In genomic region chr18:27045342-27045741, GRCh38 we compare ENCODE assay signal across 11 cellular contexts.
"Had no signal": no experiment of that assay in that cellular context is flagged by ENCODE, and none has a peak within 500 bp of the region (broad histone marks: within the 10 kb centered on the region; RNA-seq: fewer than 3 reads in every experiment).

No MANE protein-coding gene starts in this region.

- ATAC-seq: GM23338, HCT116 had no signal

- H3K4me3 ChIP-seq: GM23248, GM23338, HAP-1 had no signal

- H3K9ac ChIP-seq: GM23248 had no signal

- DNase-seq: GM23248, GOT3, H7, H9, HCEC 1CT, HFFc6 had no signal

- H3K4me2 ChIP-seq: GM23338 had no signal

- H3K9me3 ChIP-seq: HAP-1 had no signal

- FAIRE-seq: H1, H54 had no signal

- H3K27ac ChIP-seq: GM23248 had no signal

- H3K36me3 ChIP-seq: HAP-1 had no signal

- H3K4me1 ChIP-seq: HAP-1 had no signal

- H2AFZ ChIP-seq: GM23248, GM23338 had no signal
